In genomic region chr11:94740975-94741707, GRCh38 we compare ENCODE assay signal across 8 cellular contexts. TPM values are rescaled to one million over a fixed set of nuclear protein-coding genes. Genes with fewer than 3 reads are reported as not detected.
A peak's percentile ranks its signal among the peaks of the same experiment; 100 is the strongest.
DNase-seq lines count a peak whose midpoint lies in the region; ATAC-seq, FAIRE-seq and TF ChIP-seq lines count a peak whose summit lies in the region.

No MANE protein-coding gene starts in this region.

- 19% methylated on average over 30 of the region's 37 CpGs for WGBS in K562 (ENCODE audit: insufficient coverage, low coverage, missing lambda C conversion rate)
- no CpG with 5 or more reads among the region's 37 CpGs for WGBS in iPS DF 6.9 (ENCODE audit: insufficient coverage, insufficient read length)

- peaks cover 41% of the 10 kb centered on the region for H3K27me3 Mint-ChIP-seq in T-helper 1 cell treated with Interleukin-12 subunit alpha and Interleukin-12 subunit beta and Interleukin-4 antibody, amounts not matched to agents 30 μg/mL and 1 μg/mL, for 36 hours (ENCODE audit: low read depth)

- no TSS peak for BruUV-seq in K562 (replicated peaks; lab: Mats Ljungman, UMichigan)

- peak overlapping the region in 1 of 2 experiments; percentile 75; a peak in 2 of 4 replicates for H3K9ac ChIP-seq in K562 (ENCODE audit: insufficient read depth in 1 of 2, low read depth in 2 of 2, low read length in 2 of 2)

- ATAC-seq in HG02981 (IDR thresholded peaks at IDR 0.05; ENCODE audit: unreplicated experiment) = peak; percentile 50
- ATAC-seq in K562 = peak; percentile 87
- no peak for ATAC-seq in GM21526 (IDR thresholded peaks at IDR 0.05; ENCODE audit: low FRiP score, unreplicated experiment)

- no peaks in the 10 kb centered on the region for H4K20me1 ChIP-seq in K562 (replicated peaks; ENCODE audit: control insufficient read depth, insufficient read depth, low read length)

- no peaks in the 10 kb centered on the region for H3K36me3 Mint-ChIP-seq in T-helper 1 cell treated with Interleukin-12 subunit alpha and Interleukin-12 subunit beta and Interleukin-4 antibody, amounts not matched to agents 30 μg/mL and 1 μg/mL, for 36 hours (ENCODE audit: low read depth)

- H3K9me3 Mint-ChIP-seq in T-helper 1 cell treated with Interleukin-12 subunit alpha and Interleukin-12 subunit beta and Interleukin-4 antibody, amounts not matched to agents 30 μg/mL and 1 μg/mL, for 36 hours = no peaks in the 10 kb centered on the region

- CTCF ChIA-PET in K562 (lab: Yijun Ruan, JAX; ENCODE audit: low intra/inter-chr PET ratio) = no interaction called here

- H3K4me3 Mint-ChIP-seq in T-helper 1 cell treated with Interleukin-12 subunit alpha and Interleukin-12 subunit beta and Interleukin-4 antibody, amounts not matched to agents 30 μg/mL and 1 μg/mL, for 36 hours = peak overlapping the region; percentile 74

- DNase-seq in T-helper 1 cell = no peak
- peak; percentile 69 to 74 for DNase-seq in NCI-H524 (lab: John Stamatoyannopoulos, UW)
- peak; percentile 27 to 72 (median 50) for DNase-seq in K562 (ENCODE audit: extremely low read depth in 1 of 4, low spot score in 3 of 4)
- peak; percentile 55 for DNase-seq in iPS DF 6.9 (ENCODE audit: low read depth, low spot score)
- DNase-seq in retina = peak; percentile 83

- H3K27ac Mint-ChIP-seq in T-helper 1 cell treated with Interleukin-12 subunit alpha and Interleukin-12 subunit beta and Interleukin-4 antibody, amounts not matched to agents 30 μg/mL and 1 μg/mL, for 36 hours = no peak overlapping the region

- in situ Hi-C loops in K562 (cut with MboI) = no loop called here

- H3K79me2 ChIP-seq in K562 (ENCODE audit: control insufficient read depth, insufficient read depth, low read length) = no peaks in the 10 kb centered on the region

- no peaks in the 10 kb centered on the region for H3K36me3 ChIP-seq in K562 (ENCODE audit: control insufficient read depth, insufficient read depth, low read length)
- H3K36me3 ChIP-seq in iPS DF 6.9 (ENCODE audit: control insufficient read depth, insufficient read depth, low read length) = no peaks in the 10 kb centered on the region

- H3K4me2 ChIP-seq in K562 (ENCODE audit: insufficient read depth, low read length) = peak overlapping the region; percentile 31

- intact Hi-C loops in K562 (cut with micrococcal nuclease) = no loop called here

- TF ChIP-seq EP300 in K562 (IDR thresholded peaks at IDR 0.05; ENCODE audit: low read length) = no peak

- FAIRE-seq in K562 (lab: Jason Lieb, UNC) = peak; percentile 87

- TF ChIP-seq RAD21 in K562 (CRISPR knock-in tag; conservative IDR thresholded peaks at IDR 0.05 in 1 of 2, IDR thresholded peaks at IDR 0.05 in 1 of 2) = peak; percentile 36 to 44

- no peak for TF ChIP-seq POLR2A in K562 (conservative IDR thresholded peaks at IDR 0.05)

- H3K27me3 ChIP-seq in K562 (ENCODE audit: control insufficient read depth in 2 of 2, insufficient read depth in 2 of 2, low read length in 2 of 2) = peaks cover 0 to 20% of the 10 kb centered on the region in 2 experiments; a peak in 1 of 5 replicates
- no peaks in the 10 kb centered on the region; the same call in 1 of the 2 replicates for H3K27me3 ChIP-seq in iPS DF 6.9 (ENCODE audit: control insufficient read depth, insufficient read depth, low read length)

- H2AFZ ChIP-seq in K562 (ENCODE audit: low read depth, low read length) = peak overlapping the region; percentile 87

- peak in 2 of 3 experiments; percentile 52 to 53; a peak in 5 of 6 replicates for TF ChIP-seq CTCF in K562 (IDR thresholded peaks at IDR 0.05 in 2 of 3, conservative IDR thresholded peaks at IDR 0.05 in 1 of 3; ENCODE audit: insufficient read depth in 2 of 3, low read depth in 1 of 3, low read length in 3 of 3)

- H3K9me3 ChIP-seq in K562 (replicated peaks; ENCODE audit: control insufficient read depth, insufficient read depth, low read depth, low read length) (no peaks in the 10 kb centered on the region), iPS DF 6.9 (ENCODE audit: control insufficient read depth, insufficient read depth, low read length) (no peaks in the 10 kb centered on the region)

- H3K4me3 ChIP-seq in K562 (no peak overlapping the region), iPS DF 6.9 (ENCODE audit: low read length) (peak overlapping the region; percentile 24; the same call in 1 of the 2 replicates)

- POLR2A ChIA-PET in K562 (lab: Yijun Ruan, JAX) = interaction anchor here (0.7 to 0.9 kb wide), 2 partner anchors 18 to 143 kb away, joined by 3 to 5 read pairs; no protein-coding TSS in a partner anchor

- H3K27ac ChIP-seq in K562 (ENCODE audit: extremely low read depth, low read depth, low read length) (no peak overlapping the region), iPS DF 6.9 (ENCODE audit: low read length) (no peak overlapping the region)

- peaks cover 7 to 11% of the 10 kb centered on the region in 2 experiments; a peak in 4 of 5 replicates for H3K4me1 ChIP-seq in K562 (replicated peaks in 1 of 2; ENCODE audit: control insufficient read depth in 2 of 2, insufficient read depth in 2 of 2, low read length in 2 of 2)
- H3K4me1 ChIP-seq in iPS DF 6.9 (ENCODE audit: control insufficient read depth, insufficient read depth, low read length) = peaks cover 5% of the 10 kb centered on the region; the same call in 1 of the 2 replicates

- H3K9me1 ChIP-seq in K562 (ENCODE audit: control insufficient read depth, insufficient read depth, low read length) = no peaks in the 10 kb centered on the region

- peaks cover 13% of the 10 kb centered on the region for H3K4me1 Mint-ChIP-seq in T-helper 1 cell treated with Interleukin-12 subunit alpha and Interleukin-12 subunit beta and Interleukin-4 antibody, amounts not matched to agents 30 μg/mL and 1 μg/mL, for 36 hours (ENCODE audit: low read depth)

TF ChIP-seq in K562, 482 proteins besides CTCF, POLR2A, EP300 and RAD21 (continues in another document):
- no peak for TF ChIP-seq ZNF263 (CRISPR knock-in tag; IDR thresholded peaks at IDR 0.05; ENCODE audit: borderline replicate concordance)
- no peak for TF ChIP-seq BRF1 (IDR thresholded peaks at IDR 0.05; ENCODE audit: borderline replicate concordance, extremely low read depth, insufficient read length)
- no peak for TF ChIP-seq MYBL2 (IDR thresholded peaks at IDR 0.05; ENCODE audit: low read depth)
- TF ChIP-seq MYBL2 (CRISPR knock-in tag; IDR thresholded peaks at IDR 0.05; ENCODE audit: borderline replicate concordance) = no peak
- TF ChIP-seq RBM22 (IDR thresholded peaks at IDR 0.05; ENCODE audit: low read depth, low read length, poor library complexity, severe bottlenecking) = no peak
- TF ChIP-seq, protein P1, sequence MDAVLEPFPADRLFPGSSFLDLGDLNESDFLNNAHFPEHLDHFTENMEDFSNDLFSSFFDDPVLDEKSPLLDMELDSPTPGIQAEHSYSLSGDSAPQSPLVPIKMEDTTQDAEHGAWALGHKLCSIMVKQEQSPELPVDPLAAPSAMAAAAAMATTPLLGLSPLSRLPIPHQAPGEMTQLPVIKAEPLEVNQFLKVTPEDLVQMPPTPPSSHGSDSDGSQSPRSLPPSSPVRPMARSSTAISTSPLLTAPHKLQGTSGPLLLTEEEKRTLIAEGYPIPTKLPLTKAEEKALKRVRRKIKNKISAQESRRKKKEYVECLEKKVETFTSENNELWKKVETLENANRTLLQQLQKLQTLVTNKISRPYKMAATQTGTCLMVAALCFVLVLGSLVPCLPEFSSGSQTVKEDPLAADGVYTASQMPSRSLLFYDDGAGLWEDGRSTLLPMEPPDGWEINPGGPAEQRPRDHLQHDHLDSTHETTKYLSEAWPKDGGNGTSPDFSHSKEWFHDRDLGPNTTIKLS (IDR thresholded peaks at IDR 0.05; ENCODE audit: borderline replicate concordance, low read depth) = no peak
- no peak for TF ChIP-seq KLF6 (CRISPR knock-in tag; IDR thresholded peaks at IDR 0.05; ENCODE audit: borderline replicate concordance)
- no peak for TF ChIP-seq RB1 (IDR thresholded peaks at IDR 0.05; ENCODE audit: low read depth)
- no peak for TF ChIP-seq NR3C1 (CRISPR knock-in tag; IDR thresholded peaks at IDR 0.05)
- TF ChIP-seq PKNOX1 (IDR thresholded peaks at IDR 0.05) = peak; percentile 73

RNA-seq across cellular contexts. Expression of gene AMOTL1, which starts 27.0 kb away (rescaled TPM):
- 33.3 and 42.6 TPM in 2 replicates for total RNA-seq in K562 (2011; cell fraction: chromatin; rRNA removed; ENCODE audit: low replicate concordance)
- total RNA-seq in K562 (2011; cell fraction: nucleolus; rRNA removed) = 17.8 and 18.0 TPM in 2 replicates
- total RNA-seq in K562 (2011; cell fraction: nucleoplasm; rRNA removed) = 26.3 and 39.2 TPM in 2 replicates
- total RNA-seq in K562 (2014; rRNA removed) = 20.9 and 22.1 TPM in 2 replicates
- total RNA-seq in K562 (2014; rRNA removed; fragmentation: Illumina TruSeq; extraction: Trizol) = 14.0 and 14.4 TPM in 2 replicates
- 12.8 and 12.9 TPM in 2 replicates for total RNA-seq in K562 (2015; rRNA removed; fragmentation: Illumina TruSeq; extraction: Trizol)
- 29.9 and 35.4 TPM in 2 replicates for total RNA-seq in K562 (2021)
- 2.5 and 16.7 TPM in 2 replicates for polyA plus RNA-seq in K562 (2011; rRNA removed)
- 2.0 and 12.2 TPM in 2 replicates for polyA plus RNA-seq in K562 (2011; cell fraction: cytosol; rRNA removed)
- 3.0 and 21.5 TPM in 2 replicates for polyA plus RNA-seq in K562 (2011; cell fraction: nucleus; rRNA removed)
- 17.9 and 23.2 TPM in 2 replicates for polyA plus RNA-seq in K562 (2012)
- polyA plus RNA-seq in K562 (2014; fragmentation: Illumina TruSeq; extraction: Trizol) = 18.7 and 18.8 TPM in 2 replicates
- polyA plus RNA-seq in K562 (2014; fragmentation: Nextera tagmentation; extraction: Ambion mirVana) = 1 to 10 TPM; 4.0 to 4.7 TPM
- 12.6 and 13.3 TPM in 2 replicates for polyA plus RNA-seq in K562 (2014; rRNA removed)
- 5.5 and 37.5 TPM in 2 replicates for polyA minus RNA-seq in K562 (2011; rRNA and poly(A)+ RNA removed)
- 3.5 and 21.8 TPM in 2 replicates for polyA minus RNA-seq in K562 (2011; cell fraction: cytosol; rRNA and poly(A)+ RNA removed)
- 3.9 and 17.8 TPM in 2 replicates for polyA minus RNA-seq in K562 (2011; cell fraction: nucleus; rRNA and poly(A)+ RNA removed)

Comparison
In these comparisons a context has a peak if more than half of its experiments do, and no peak if none do; other contexts are left out.
1. DNase-seq: peak in NCI-H524 (2 of 2), K562 (4 of 4), iPS DF 6.9 (single experiment) and retina (single experiment); none in T-helper 1 cell (0 of 5).